14 cellular contexts compared by ENCODE assay signal in genomic region chr17:41529491-41529915, GRCh38. TPM values are rescaled to one million over a fixed set of nuclear protein-coding genes. Genes with fewer than 3 reads are reported as not detected.
DNase-seq lines count a peak whose midpoint lies in the region; ATAC-seq and TF ChIP-seq lines count a peak whose summit lies in the region.
"Had no signal": no experiment of that assay in that cellular context is flagged by ENCODE, and none has a peak within 500 bp of the region (broad histone marks: within the 10 kb centered on the region; RNA-seq: fewer than 3 reads in every experiment).

No MANE protein-coding gene starts in this region.

- TF ChIP-seq RAD21 in IMR-90 (IDR thresholded peaks at IDR 0.05; ENCODE audit: low read length): no peak

- H2AK5ac ChIP-seq in IMR-90 (ENCODE audit: low read depth, low read length): peak overlapping the region; percentile 75

- peak overlapping the region; percentile 83 for H2AFZ ChIP-seq in IMR-90 (replicated peaks; ENCODE audit: low read length, poor library complexity)
- H2AFZ ChIP-seq in neural progenitor cell (replicated peaks): no peak overlapping the region

- peak overlapping the region; percentile 67 for H2BK120ac ChIP-seq in IMR-90 (ENCODE audit: low read depth, low read length)

- TF ChIP-seq CTCF in IMR-90 (conservative IDR thresholded peaks at IDR 0.05; ENCODE audit: low read depth, low read length): no peak
- no peak for TF ChIP-seq CTCF in brain microvascular endothelial cell (IDR thresholded peaks at IDR 0.05; ENCODE audit: low read depth, low read length, missing control alignments)
- TF ChIP-seq CTCF in neural progenitor cell (IDR thresholded peaks at IDR 0.05): no peak

- H3K9me3 Mint-ChIP-seq in neural progenitor cell: peaks cover 2% of the 10 kb centered on the region

- peak; percentile 85 for DNase-seq in DMS153 (lab: John Stamatoyannopoulos, UW)
- DNase-seq in IMR-90: no peak
- no peak for DNase-seq in brain microvascular endothelial cell
- DNase-seq in neural progenitor cell (ENCODE audit: low spot score): no peak
- DNase-seq in hepatic stellate cell (ENCODE audit: low spot score): no peak
- no peak for DNase-seq in KBM-7
- DNase-seq: DND-41; immature natural killer cell; MM.1S; nucleus accumbens; stimulated activated CD4-positive, alpha-beta T cell treated with anti-CD3 and anti-CD28 coated beads, Interleukin-2, amount 100 ng/mL, for 48 hours; T-helper 9 cell had no signal

- H3K4me2 ChIP-seq in IMR-90 (ENCODE audit: low read depth, low read length): no peak overlapping the region
- peak overlapping the region; percentile 87 for H3K4me2 ChIP-seq in neural progenitor cell

- intact Hi-C loops in IMR-90 (cut with micrococcal nuclease): no loop called here

- peak overlapping the region; percentile 57; the same call in 1 of the 2 replicates for H4K91ac ChIP-seq in IMR-90 (ENCODE audit: insufficient read depth, low read depth, low read length)

- no peak overlapping the region for H3K18ac ChIP-seq in IMR-90 (ENCODE audit: low read depth, low read length)

- H3K4me3 Mint-ChIP-seq in neural progenitor cell: peak overlapping the region; percentile 82
- H3K4me3 Mint-ChIP-seq: immature natural killer cell had no signal

- H4K8ac ChIP-seq in IMR-90 (ENCODE audit: low read depth in 2 of 2, low read length in 2 of 2): peak overlapping the region in 1 of 2 experiments; percentile 84; a peak in 2 of 4 replicates

- H4K20me1 ChIP-seq in IMR-90 (ENCODE audit: insufficient read depth, low read length): no peaks in the 10 kb centered on the region
- peaks cover 30% of the 10 kb centered on the region for H4K20me1 ChIP-seq in neural progenitor cell (ENCODE audit: low read depth)

- H4K5ac ChIP-seq in IMR-90 (ENCODE audit: low read depth, low read length): no peak overlapping the region

- peak overlapping the region; percentile 54; the same call in 1 of the 3 replicates for H2BK15ac ChIP-seq in IMR-90 (ENCODE audit: low read depth, low read length)

- POLR2A ChIA-PET in IMR-90 (lab: Charles Lee; ENCODE audit: unreplicated experiment): no interaction called here

- no peaks in the 10 kb centered on the region for H3K9me3 ChIP-seq in IMR-90 (ENCODE audit: control insufficient read depth, insufficient read depth, low read length)
- no peaks in the 10 kb centered on the region for H3K9me3 ChIP-seq in neural progenitor cell (ENCODE audit: low read depth)

- in situ Hi-C loops in IMR-90 (cut with MboI; ENCODE audit: low sequenced_read_pairs): no loop called here
- in situ Hi-C loops in brain microvascular endothelial cell (cut with HindIII; ENCODE audit: low pct_ligation_motif_present, low sequenced_read_pairs): no loop called here
- in situ Hi-C loops in KBM-7 (cut with MboI; ENCODE audit: low pct_unique_long_range_greater_than_20kb, low sequenced_read_pairs): no loop called here

- H3K23ac ChIP-seq in IMR-90 (ENCODE audit: low read depth, low read length): no peak overlapping the region

- dilution Hi-C loops in IMR-90 (cut with HindIII; ENCODE audit: low sequenced_read_pairs, unreplicated experiment): no loop called here

- peaks cover 17% of the 10 kb centered on the region for H3K9me1 ChIP-seq in IMR-90 (ENCODE audit: insufficient read depth, low read length)

- peaks cover 13% of the 10 kb centered on the region for H3K4me1 Mint-ChIP-seq in neural progenitor cell

- H3K56ac ChIP-seq in IMR-90 (ENCODE audit: extremely low read depth, insufficient read depth, low read length): no peak overlapping the region

- H2BK20ac ChIP-seq in IMR-90 (ENCODE audit: low read depth, low read length): peak overlapping the region; percentile 78

- no TSS peak for BruUV-seq in IMR-90 (replicated peaks; lab: Mats Ljungman, UMichigan)

- peaks cover 29% of the 10 kb centered on the region for H3K79me2 ChIP-seq in neural progenitor cell (ENCODE audit: low read depth)

- H3K14ac ChIP-seq in IMR-90 (replicated peaks; ENCODE audit: low read depth, low read length): no peak overlapping the region

- H3K27me3 ChIP-seq in IMR-90 (ENCODE audit: control insufficient read depth, insufficient read depth, low read length): peaks cover 2% of the 10 kb centered on the region; the same call in 1 of the 2 replicates
- H3K27me3 ChIP-seq in brain microvascular endothelial cell (replicated peaks): no peaks in the 10 kb centered on the region
- H3K27me3 ChIP-seq in neural progenitor cell: no peaks in the 10 kb centered on the region

- peaks cover 11% of the 10 kb centered on the region for H3K4me1 ChIP-seq in IMR-90 (ENCODE audit: control insufficient read depth, insufficient read depth, low read length)
- H3K4me1 ChIP-seq in neural progenitor cell: peaks cover 15% of the 10 kb centered on the region

- H2AK9ac ChIP-seq in IMR-90 (replicated peaks; ENCODE audit: low read depth, low read length, poor library complexity): peak overlapping the region; percentile 86

- no peaks in the 10 kb centered on the region for H3K36me3 ChIP-seq in IMR-90 (ENCODE audit: control insufficient read depth, insufficient read depth, low read length)
- H3K36me3 ChIP-seq in brain microvascular endothelial cell (replicated peaks): no peaks in the 10 kb centered on the region
- H3K36me3 ChIP-seq in neural progenitor cell: no peaks in the 10 kb centered on the region

- no peaks in the 10 kb centered on the region for H3K36me3 Mint-ChIP-seq in neural progenitor cell

- H3K27ac Mint-ChIP-seq in neural progenitor cell: peak overlapping the region; percentile 46
- H3K27ac Mint-ChIP-seq: immature natural killer cell had no signal

- CTCF ChIA-PET in IMR-90 (lab: Yijun Ruan, JAX): interaction anchor here (0.7 to 1.6 kb wide), 3 partner anchors 8 to 151 kb away, joined by 3 to 5 read pairs (median 3); no protein-coding TSS in a partner anchor

- H3K27ac ChIP-seq in IMR-90 (ENCODE audit: insufficient read depth, low read length) (no peak overlapping the region), brain microvascular endothelial cell (peak overlapping the region; percentile 47), neural progenitor cell (peak overlapping the region; percentile 38)

- H2BK5ac ChIP-seq in IMR-90 (ENCODE audit: low read depth, low read length, poor library complexity, severe bottlenecking): peak overlapping the region; percentile 22

- H3F3A ChIP-seq in neural progenitor cell (ENCODE audit: low read depth): peaks cover 17% of the 10 kb centered on the region

- ATAC-seq in IMR-90 (ENCODE audit: low read depth) (no peak), HG03039 (IDR thresholded peaks at IDR 0.05; ENCODE audit: unreplicated experiment) (no peak), HG02840 (IDR thresholded peaks at IDR 0.05; ENCODE audit: low FRiP score, unreplicated experiment) (no peak)

- no peaks in the 10 kb centered on the region for H3K79me1 ChIP-seq in IMR-90 (ENCODE audit: low read depth in 1 of 2, low read length in 2 of 2)

- H3K9ac ChIP-seq in IMR-90 (ENCODE audit: low read depth, low read length) (no peak overlapping the region), neural progenitor cell (no peak overlapping the region)

- H3K4me3 ChIP-seq in IMR-90 (ENCODE audit: insufficient read depth, low read depth, low read length) (no peak overlapping the region), brain microvascular endothelial cell (ENCODE audit: low read depth, low read length) (no peak overlapping the region), neural progenitor cell (no peak overlapping the region)

- peaks cover 53% of the 10 kb centered on the region for H3K27me3 Mint-ChIP-seq in neural progenitor cell (ENCODE audit: insufficient read depth, low read depth)

- WGBS in IMR-90 (ENCODE audit: extremely low coverage in 2 of 2, insufficient read length in 1 of 2), 2 experiments: no CpG with 5 or more reads among the region's 5 CpGs

- no peak for TF ChIP-seq POLR2A in IMR-90 (IDR thresholded peaks at IDR 0.05; ENCODE audit: low read depth, low read length)

- H3K4ac ChIP-seq in IMR-90 (ENCODE audit: low read depth, low read length): peak overlapping the region; percentile 60; the same call in 1 of the 2 replicates

TF ChIP-seq in IMR-90, 13 proteins besides CTCF, POLR2A, EP300 and RAD21:
- TF ChIP-seq BHLHE40 (IDR thresholded peaks at IDR 0.05; ENCODE audit: low read depth, low read length) (no peak), FOS (IDR thresholded peaks at IDR 0.05; ENCODE audit: low read depth, low read length) (no peak), NFE2L2 (IDR thresholded peaks at IDR 0.05; ENCODE audit: low read depth, low read length) (no peak)

RNA-seq across cellular contexts. Expression of gene KRT19, which starts 1.4 kb away (rescaled TPM):
- total RNA-seq in IMR-90 (2012; rRNA removed): 14.7 and 18.1 TPM in 2 replicates
- polyA plus RNA-seq in IMR-90 (2012; rRNA removed): 12.0 and 12.5 TPM in 2 replicates
- polyA plus RNA-seq in IMR-90 (2012; cell fraction: cytosol; rRNA removed): 12.7 and 12.8 TPM in 2 replicates
- 5.0 and 8.4 TPM in 2 replicates for polyA plus RNA-seq in IMR-90 (2012; cell fraction: nucleus; rRNA removed; ENCODE audit: low replicate concordance)
- total RNA-seq in neural progenitor cell (ENCODE audit: low replicate concordance): 114 and 184 TPM in 2 replicates
- polyA plus RNA-seq: immature natural killer cell had no signal

RNA-seq across cellular contexts. Expression of gene KRT15, which starts 10.8 kb away (rescaled TPM):
- total RNA-seq in IMR-90 (2012; rRNA removed) (2.9 and 3.6 TPM in 2 replicates), neural progenitor cell (ENCODE audit: low replicate concordance) (0.15 TPM in 1 of 2 replicates, not detected in the other)
- 5.3 and 7.6 TPM in 2 replicates for polyA plus RNA-seq in IMR-90 (2012; rRNA removed)
- polyA plus RNA-seq in IMR-90 (2012; cell fraction: cytosol; rRNA removed): 3.4 and 3.7 TPM in 2 replicates
- polyA plus RNA-seq in IMR-90 (2012; cell fraction: nucleus; rRNA removed; ENCODE audit: low replicate concordance): 17.3 and 18.6 TPM in 2 replicates
- polyA plus RNA-seq: immature natural killer cell had no signal

RNA-seq across cellular contexts. Expression of gene KRT13, which starts 24.1 kb away (rescaled TPM):
- 0.18 and 0.28 TPM in 2 replicates for total RNA-seq in IMR-90 (2012; rRNA removed)
- 0.56 and 0.60 TPM in 2 replicates for polyA plus RNA-seq in IMR-90 (2012; rRNA removed)
- 0.42 and 0.44 TPM in 2 replicates for polyA plus RNA-seq in IMR-90 (2012; cell fraction: cytosol; rRNA removed)
- polyA plus RNA-seq in IMR-90 (2012; cell fraction: nucleus; rRNA removed; ENCODE audit: low replicate concordance): 0.61 and 0.87 TPM in 2 replicates
- total RNA-seq in neural progenitor cell (ENCODE audit: low replicate concordance): not detected in 2 replicates
- polyA plus RNA-seq: immature natural killer cell had no signal

RNA-seq across cellular contexts. Expression of gene KRT36, which starts 39.8 kb away (rescaled TPM):
- total RNA-seq in IMR-90 (2012; rRNA removed) (not detected in 2 replicates), neural progenitor cell (ENCODE audit: low replicate concordance) (not detected in 2 replicates)
- polyA plus RNA-seq in IMR-90 (2012; rRNA removed): not detected in 2 replicates
- polyA plus RNA-seq in IMR-90 (2012; cell fraction: cytosol; rRNA removed): 0.03 TPM in 1 of 2 replicates, not detected in the other
- polyA plus RNA-seq in IMR-90 (2012; cell fraction: nucleus; rRNA removed; ENCODE audit: low replicate concordance): not detected in 2 replicates
- polyA plus RNA-seq: immature natural killer cell had no signal

RNA-seq across cellular contexts. Expression of gene KRT9, which starts 42.4 kb away (rescaled TPM):
- total RNA-seq in IMR-90 (2012; rRNA removed): not detected in 2 replicates
- polyA plus RNA-seq in IMR-90 (2012; rRNA removed): not detected in 2 replicates
- not detected in 2 replicates for polyA plus RNA-seq in IMR-90 (2012; cell fraction: cytosol; rRNA removed)
- not detected in 2 replicates for polyA plus RNA-seq in IMR-90 (2012; cell fraction: nucleus; rRNA removed; ENCODE audit: low replicate concordance)
- total RNA-seq in neural progenitor cell (ENCODE audit: low replicate concordance): not detected in 2 replicates
- polyA plus RNA-seq: immature natural killer cell had no signal
